Comparison of ENCODE assay signal across 2 cellular contexts in genomic region chr6:3355011-3355357, GRCh38.
TF ChIP-seq lines count a peak whose summit lies in the region.

No MANE protein-coding gene starts in this region.

TF ChIP-seq in HEK293, 187 proteins besides CTCF, POLR2A, EP300 and RAD21 (continued from another document):
- 0 out of 2 replicates have a peak, but pooled peaks have one; percentile 3 for TF ChIP-seq REST (tag by site-specific recombination; IDR thresholded peaks at IDR 0.05)
- TF ChIP-seq ZBTB48 (tag by site-specific recombination; IDR thresholded peaks at IDR 0.05) = no peak
- TF ChIP-seq ZFP41 (tag by site-specific recombination; IDR thresholded peaks at IDR 0.05; ENCODE audit: borderline replicate concordance) = no peak
- no peak for TF ChIP-seq ZNF184 (tag by site-specific recombination; IDR thresholded peaks at IDR 0.05)
- TF ChIP-seq ZSCAN23 (tag by site-specific recombination; IDR thresholded peaks at IDR 0.05) = no peak
- TF ChIP-seq ZNF280C (tag by site-specific recombination; IDR thresholded peaks at IDR 0.05) = no peak

TF ChIP-seq in WTC11, 78 proteins besides CTCF, POLR2A, EP300 and RAD21 (continued from another document):
- no peak for TF ChIP-seq AR (CRISPR knock-in tag; IDR thresholded peaks at IDR 0.05)
- TF ChIP-seq ATF6 (CRISPR knock-in tag; IDR thresholded peaks at IDR 0.05) = no peak
- TF ChIP-seq TCF7 (CRISPR knock-in tag; IDR thresholded peaks at IDR 0.05; ENCODE audit: low read depth) = no peak
- TF ChIP-seq MAX (CRISPR knock-in tag; IDR thresholded peaks at IDR 0.05) = no peak
- TF ChIP-seq GABPB1 (CRISPR knock-in tag; IDR thresholded peaks at IDR 0.05) = no peak
- TF ChIP-seq E2F1 (CRISPR knock-in tag; IDR thresholded peaks at IDR 0.05) = no peak
- TF ChIP-seq ZNF416 (CRISPR knock-in tag; IDR thresholded peaks at IDR 0.05) = no peak
- no peak for TF ChIP-seq HMGA2 (CRISPR knock-in tag; IDR thresholded peaks at IDR 0.05)
- TF ChIP-seq PRRX2 (CRISPR knock-in tag; IDR thresholded peaks at IDR 0.05) = no peak
- TF ChIP-seq NR1H2 (CRISPR knock-in tag; IDR thresholded peaks at IDR 0.05) = no peak
- TF ChIP-seq ZNF232 (CRISPR knock-in tag; IDR thresholded peaks at IDR 0.05) = no peak
- no peak for TF ChIP-seq MYBL2 (CRISPR knock-in tag; IDR thresholded peaks at IDR 0.05)
